33 cellular contexts compared by ENCODE assay signal in genomic region chr12:127118251-127118650, GRCh38.
DNase-seq lines count a peak whose midpoint lies in the region; ATAC-seq and TF ChIP-seq lines count a peak whose summit lies in the region.
"Had no signal": no experiment of that assay in that cellular context is flagged by ENCODE, and none has a peak within 500 bp of the region (broad histone marks: within the 10 kb centered on the region; RNA-seq: fewer than 3 reads in every experiment).

No MANE protein-coding gene starts in this region.

- no peak overlapping the region for H3K9ac ChIP-seq in PC-3 (ENCODE audit: low read length)
- H3K9ac ChIP-seq: BLaER1; BLaER1 treated with 17β-estradiol and CSF1 and Interleukin-3, amounts not matched to agents 10 nM and 100 nM had no signal

- DNase-seq in LNCaP clone FGC (ENCODE audit: low read depth) (peak; percentile 82), PC-3 (no peak), dedifferentiated amniotic fluid mesenchymal stem cell (ENCODE audit: extremely low spot score) (peak; percentile 13), DMS153 (lab: John Stamatoyannopoulos, UW) (no peak), body of pancreas (no peak), NCI-H524 (lab: John Stamatoyannopoulos, UW) (no peak), HFFc6 (no peak)
- DNase-seq: 8988T; ACHN; AML-193; BE2C; C1 segment of cervical spinal cord; Caco-2; Calu3; CD4-positive, alpha-beta memory T cell; CD4-positive, alpha-beta T cell; CD4-positive, CD25-positive, alpha-beta regulatory T cell; CD8-positive, alpha-beta memory T cell; CD8-positive, alpha-beta T cell; COR-L47; DMS 273 treated with DMSO at 0.1 percent for 48 hours; DMS53; DMS79; DMS79 treated with DMSO at 0.1 percent for 48 hours; DND-41; EL had no signal

- H3K9me3 ChIP-seq in PC-3 (ENCODE audit: low read length) (no peaks in the 10 kb centered on the region), body of pancreas (no peaks in the 10 kb centered on the region)
- H3K9me3 ChIP-seq: A549; BE2C; BLaER1; BLaER1 treated with 17β-estradiol and CSF1 and Interleukin-3, amounts not matched to agents 10 nM and 100 nM; Caco-2 had no signal

- CTCF ChIA-PET in PC-3 (lab: Charles Lee), result interaction anchor here (0.6 kb wide), 1 partner anchor 325 kb away, joined by 6 read pairs; no protein-coding TSS in a partner anchor

- no peak overlapping the region for H3K4me3 Mint-ChIP-seq in HFFc6
- H3K4me3 Mint-ChIP-seq: B cell; CD14-positive monocyte; CD4-positive, alpha-beta memory T cell; CD4-positive, alpha-beta T cell; CD4-positive, CD25-positive, alpha-beta regulatory T cell; CD8-positive, alpha-beta memory T cell; CD8-positive, alpha-beta T cell had no signal

- no peaks in the 10 kb centered on the region for H4K20me1 ChIP-seq in PC-3 (ENCODE audit: low read length)
- H4K20me1 ChIP-seq: BLaER1; BLaER1 treated with 17β-estradiol and CSF1 and Interleukin-3, amounts not matched to agents 10 nM and 100 nM had no signal

- H3K36me3 ChIP-seq in PC-3 (ENCODE audit: low read depth, low read length) (no peaks in the 10 kb centered on the region), body of pancreas (replicated peaks in 1 of 2; ENCODE audit: insufficient read depth in 1 of 2, low read depth in 2 of 2) (no peaks in the 10 kb centered on the region)
- H3K36me3 ChIP-seq: BE2C; BLaER1; BLaER1 treated with 17β-estradiol and CSF1 and Interleukin-3, amounts not matched to agents 10 nM and 100 nM had no signal

- H3K27ac ChIP-seq in 22Rv1 (0 out of 2 replicates have a peak overlapping the region, but pooled peaks have one; percentile 1), PC-3 (ENCODE audit: low read length) (no peak overlapping the region), body of pancreas (no peak overlapping the region)
- H3K27ac ChIP-seq: A549; BLaER1; BLaER1 treated with 17β-estradiol and CSF1 and Interleukin-3, amounts not matched to agents 10 nM and 100 nM; C4-2B had no signal

- H2AFZ ChIP-seq in PC-3 (ENCODE audit: low read length), result no peak overlapping the region

- ATAC-seq in PC-3 (peak; percentile 72), body of pancreas (no peak)
- ATAC-seq: A549; CD8-positive, alpha-beta T cell had no signal

- no peak for TF ChIP-seq POLR2A in body of pancreas (IDR thresholded peaks at IDR 0.05)

- TF ChIP-seq CTCF in 22Rv1 (IDR thresholded peaks at IDR 0.05) (no peak), LNCaP clone FGC (IDR thresholded peaks at IDR 0.05; ENCODE audit: control insufficient read depth, extremely low read depth, insufficient read depth) (no peak), PC-3 (conservative IDR thresholded peaks at IDR 0.05; ENCODE audit: low read depth, low read length) (no peak), body of pancreas (IDR thresholded peaks at IDR 0.05) (no peak), HFFc6 (IDR thresholded peaks at IDR 0.05) (no peak)

- H3F3A ChIP-seq in PC-3 (ENCODE audit: low read length, unreplicated experiment), result no peaks in the 10 kb centered on the region

- H3K9me3 Mint-ChIP-seq in HFFc6, result no peaks in the 10 kb centered on the region
- H3K9me3 Mint-ChIP-seq: CD14-positive monocyte; CD4-positive, alpha-beta memory T cell; CD4-positive, alpha-beta T cell; CD8-positive, alpha-beta memory T cell; CD8-positive, alpha-beta T cell had no signal

- no TSS peak for BruUV-seq in PC-3 (replicated peaks; lab: Mats Ljungman, UMichigan)

- H3K27ac Mint-ChIP-seq in HFFc6, result no peak overlapping the region
- H3K27ac Mint-ChIP-seq: B cell; CD14-positive monocyte; CD4-positive, alpha-beta memory T cell; CD4-positive, alpha-beta T cell; CD4-positive, CD25-positive, alpha-beta regulatory T cell; CD8-positive, alpha-beta T cell had no signal

- H3K4me1 Mint-ChIP-seq in HFFc6 (ENCODE audit: low read depth), result no peaks in the 10 kb centered on the region
- H3K4me1 Mint-ChIP-seq: B cell; CD14-positive monocyte; CD4-positive, alpha-beta memory T cell; CD4-positive, CD25-positive, alpha-beta regulatory T cell; CD8-positive, alpha-beta memory T cell had no signal

- POLR2A ChIA-PET in PC-3 (lab: Charles Lee; ENCODE audit: unreplicated experiment), result no interaction called here

- H3K4me1 ChIP-seq in PC-3 (ENCODE audit: insufficient read depth, low read length) (peaks cover 16% of the 10 kb centered on the region), body of pancreas (no peaks in the 10 kb centered on the region)
- H3K4me1 ChIP-seq: A549, BE2C, BLaER1, Caco-2 had no signal

- H3K27me3 ChIP-seq in PC-3 (ENCODE audit: low read length), result no peaks in the 10 kb centered on the region
- no peaks in the 10 kb centered on the region for H3K27me3 ChIP-seq in body of pancreas
- H3K27me3 ChIP-seq: BE2C; BLaER1; BLaER1 treated with 17β-estradiol and CSF1 and Interleukin-3, amounts not matched to agents 10 nM and 100 nM had no signal

- H3K79me2 ChIP-seq in PC-3 (ENCODE audit: low read length), result no peaks in the 10 kb centered on the region

- WGBS in body of pancreas, 2 donors, result 67 to 69% methylated on average over 3 of the region's 3 CpGs

- no peak overlapping the region for H3K4me3 ChIP-seq in LNCaP clone FGC (ENCODE audit: low read depth, low read length)
- H3K4me3 ChIP-seq in PC-3 (ENCODE audit: low read length), result no peak overlapping the region
- H3K4me3 ChIP-seq in body of pancreas, result no peak overlapping the region
- H3K4me3 ChIP-seq: A549; BLaER1; BLaER1 treated with 17β-estradiol and CSF1 and Interleukin-3, amounts not matched to agents 10 nM and 100 nM had no signal

- no peaks in the 10 kb centered on the region for H3K36me3 Mint-ChIP-seq in HFFc6 (ENCODE audit: low read depth)
- H3K36me3 Mint-ChIP-seq: CD14-positive monocyte; CD4-positive, alpha-beta memory T cell; CD4-positive, CD25-positive, alpha-beta regulatory T cell; CD8-positive, alpha-beta memory T cell; CD8-positive, alpha-beta T cell had no signal

- no peaks in the 10 kb centered on the region; the same call in 1 of the 2 replicates for H3K27me3 Mint-ChIP-seq in HFFc6 (ENCODE audit: insufficient read depth)
- H3K27me3 Mint-ChIP-seq: B cell; CD4-positive, CD25-positive, alpha-beta regulatory T cell had no signal

- intact Hi-C loops in PC-3 (cut with micrococcal nuclease), result no loop called here
- intact Hi-C loops in body of pancreas (cut with DNase I), result no loop called here

- H3K4me2 ChIP-seq in PC-3 (ENCODE audit: low read length), result no peak overlapping the region
- H3K4me2 ChIP-seq: A549; BLaER1; BLaER1 treated with 17β-estradiol and CSF1 and Interleukin-3, amounts not matched to agents 10 nM and 100 nM had no signal

- H3K9me2 ChIP-seq in PC-3 (replicated peaks; ENCODE audit: low read length), result no peaks in the 10 kb centered on the region

Comparison
In these comparisons a context has a peak if more than half of its experiments do, and no peak if none do; other contexts are left out.
1. DNase-seq: peak in LNCaP clone FGC (single experiment) and dedifferentiated amniotic fluid mesenchymal stem cell (single experiment); none in PC-3 (single experiment), DMS153 (single experiment), body of pancreas (0 of 4), NCI-H524 (0 of 2) and HFFc6 (single experiment).